ENCODE assay signal across 17 cellular contexts in genomic region chr9:107155244-107155817, GRCh38.
DNase-seq lines count a peak whose midpoint lies in the region; ATAC-seq and TF ChIP-seq lines count a peak whose summit lies in the region.
"Had no signal": no experiment of that assay in that cellular context is flagged by ENCODE, and none has a peak within 500 bp of the region (broad histone marks: within the 10 kb centered on the region; RNA-seq: fewer than 3 reads in every experiment).

No MANE protein-coding gene starts in this region.

- no peak overlapping the region for H2BK5ac ChIP-seq in mesenchymal stem cell (ENCODE audit: low read depth, low read length, poor library complexity, severe bottlenecking)

- TF ChIP-seq CTCF in GM06990 (IDR thresholded peaks at IDR 0.05; ENCODE audit: insufficient read depth, low read length, poor library complexity, severe bottlenecking): peak; percentile 26
- peak; percentile 29; the same call in 1 of the 2 replicates for TF ChIP-seq CTCF in LNCaP clone FGC (IDR thresholded peaks at IDR 0.05; ENCODE audit: control insufficient read depth, extremely low read depth, insufficient read depth)
- peak; percentile 56 for TF ChIP-seq CTCF in chondrocyte (IDR thresholded peaks at IDR 0.05)

- no peak overlapping the region for H2BK120ac ChIP-seq in mesenchymal stem cell (ENCODE audit: low read depth, low read length)

- peak overlapping the region in 1 of 2 experiments; percentile 23 for H2BK12ac ChIP-seq in mesenchymal stem cell (ENCODE audit: low read length in 2 of 2)

- DNase-seq in GM06990 (ENCODE audit: extremely low read depth, insufficient read length) (no peak), LNCaP clone FGC (ENCODE audit: low read depth) (no peak), chondrocyte (ENCODE audit: low spot score) (no peak), mesenchymal stem cell (no peak), H4 (ENCODE audit: low spot score) (no peak), substantia nigra (lab: John Stamatoyannopoulos, UW) (no peak)
- no peak for DNase-seq in activated CD4-positive, alpha-beta T cell treated with anti-CD3 and anti-CD28 coated beads for 48 hours
- DNase-seq: activated CD4-positive, CD25-positive, alpha-beta regulatory T cell treated with anti-CD3 and anti-CD28 coated beads, Interleukin-2, amount 50 U/mL, for 72 hours; activated CD8-positive, alpha-beta memory T cell treated with anti-CD3 and anti-CD28 coated beads, Interleukin-2, amount 50 U/mL, for 48 hours; CD4-positive, alpha-beta memory T cell; NCI-H1694 treated with DMSO at 0.1 percent for 48 hours; NCI-H510A had no signal

- H3K4me3 Mint-ChIP-seq in chondrocyte (ENCODE audit: unreplicated experiment): no peak overlapping the region
- H3K4me3 Mint-ChIP-seq: CD4-positive, alpha-beta memory T cell; T-helper 1 cell treated with Interleukin-12 subunit alpha and Interleukin-12 subunit beta and Interleukin-4 antibody, amounts not matched to agents 30 μg/mL and 1 μg/mL, for 36 hours had no signal

- no peak overlapping the region for H3K4ac ChIP-seq in mesenchymal stem cell (ENCODE audit: low read depth in 1 of 2, low read length in 2 of 2)

- no peaks in the 10 kb centered on the region for H3K36me3 Mint-ChIP-seq in chondrocyte (ENCODE audit: low read depth)
- H3K36me3 Mint-ChIP-seq: activated naive CD4-positive, alpha-beta T cell treated with anti-CD3 and anti-CD28 coated beads, Interleukin-2, amount 50 U/mL, for 72 hours; CD4-positive, alpha-beta memory T cell had no signal

- no peak overlapping the region for H3K4me2 ChIP-seq in mesenchymal stem cell (ENCODE audit: low read length, poor library complexity, severe bottlenecking)

- H3K4me1 Mint-ChIP-seq in chondrocyte (ENCODE audit: low read depth): no peaks in the 10 kb centered on the region
- H3K4me1 Mint-ChIP-seq: CD4-positive, alpha-beta memory T cell had no signal

- H4K8ac ChIP-seq in mesenchymal stem cell (ENCODE audit: low read length): no peak overlapping the region

- no peak overlapping the region for H3K27ac ChIP-seq in mesenchymal stem cell (ENCODE audit: low read length, poor library complexity, severe bottlenecking)
- no peak overlapping the region for H3K27ac ChIP-seq in substantia nigra (ENCODE audit: low read depth, low read length, poor library complexity, severe bottlenecking)
- H3K27ac ChIP-seq: breast epithelium had no signal

- ATAC-seq in HG02798 (IDR thresholded peaks at IDR 0.05; ENCODE audit: poor library complexity, unreplicated experiment): no peak
- ATAC-seq: activated naive CD4-positive, alpha-beta T cell treated with anti-CD3 and anti-CD28 coated beads, Interleukin-2, amount 50 U/mL, for 72 hours; Right ventricle myocardium inferior had no signal

- no peaks in the 10 kb centered on the region; the same call in 1 of the 2 replicates for H3K27me3 ChIP-seq in GM06990 (replicated peaks; ENCODE audit: control insufficient read depth, insufficient read depth, low read length)
- H3K27me3 ChIP-seq in mesenchymal stem cell (ENCODE audit: control insufficient read depth in 1 of 2, insufficient read depth in 1 of 2, low read length in 2 of 2): peaks cover 0 to 9% of the 10 kb centered on the region in 2 experiments
- H3K27me3 ChIP-seq: breast epithelium had no signal

- no peak overlapping the region for H3K9ac ChIP-seq in mesenchymal stem cell (ENCODE audit: low read length)

- H3K36me3 ChIP-seq in GM06990 (ENCODE audit: control insufficient read depth, insufficient read depth, low read length) (no peaks in the 10 kb centered on the region), mesenchymal stem cell (ENCODE audit: control insufficient read depth in 1 of 2, insufficient read depth in 2 of 2, low read depth in 1 of 2, low read length in 2 of 2) (no peaks in the 10 kb centered on the region)
- H3K36me3 ChIP-seq: breast epithelium had no signal

- WGBS in mesenchymal stem cell: 80% methylated on average over 3 of the region's 3 CpGs

- no peak overlapping the region for H3K4me3 ChIP-seq in GM06990 (replicated peaks; ENCODE audit: low read depth, low read length)
- no peak overlapping the region for H3K4me3 ChIP-seq in LNCaP clone FGC (ENCODE audit: low read depth, low read length)
- H3K4me3 ChIP-seq in mesenchymal stem cell (ENCODE audit: insufficient read depth in 1 of 2, low read depth in 1 of 2, low read length in 2 of 2): no peak overlapping the region
- H3K4me3 ChIP-seq: breast epithelium had no signal

- H3K27me3 Mint-ChIP-seq in chondrocyte (ENCODE audit: low read depth): peaks cover 4% of the 10 kb centered on the region

- H2AFZ ChIP-seq in mesenchymal stem cell (ENCODE audit: low read depth, low read length): no peak overlapping the region

- H3K9me3 Mint-ChIP-seq in chondrocyte (ENCODE audit: low read depth): peaks cover 3% of the 10 kb centered on the region
- H3K9me3 Mint-ChIP-seq: T-helper 1 cell treated with Interleukin-12 subunit alpha and Interleukin-12 subunit beta and Interleukin-4 antibody, amounts not matched to agents 30 μg/mL and 1 μg/mL, for 36 hours had no signal

- peak overlapping the region; percentile 15 for H4K91ac ChIP-seq in mesenchymal stem cell (ENCODE audit: low read length)

- no peak overlapping the region for H2AK5ac ChIP-seq in mesenchymal stem cell (ENCODE audit: low read length, severe bottlenecking)

- H3K9me3 ChIP-seq in mesenchymal stem cell (ENCODE audit: control insufficient read depth, low read length): peaks cover 12% of the 10 kb centered on the region
- H3K9me3 ChIP-seq: breast epithelium had no signal

- H3K79me1 ChIP-seq in mesenchymal stem cell (replicated peaks; ENCODE audit: low read length, poor library complexity, severe bottlenecking): no peaks in the 10 kb centered on the region

- H3K18ac ChIP-seq in mesenchymal stem cell (ENCODE audit: low read depth in 1 of 2, low read length in 2 of 2): no peak overlapping the region

- H3K27ac Mint-ChIP-seq in chondrocyte (ENCODE audit: unreplicated experiment): no peak overlapping the region
- H3K27ac Mint-ChIP-seq: activated naive CD4-positive, alpha-beta T cell treated with anti-CD3 and anti-CD28 coated beads, Interleukin-2, amount 50 U/mL, for 72 hours; CD4-positive, alpha-beta memory T cell; T-helper 1 cell treated with Interleukin-12 subunit alpha and Interleukin-12 subunit beta and Interleukin-4 antibody, amounts not matched to agents 30 μg/mL and 1 μg/mL, for 36 hours had no signal

- H3K4me1 ChIP-seq in mesenchymal stem cell (ENCODE audit: control insufficient read depth, insufficient read depth, low read depth, low read length): no peaks in the 10 kb centered on the region
- H3K4me1 ChIP-seq: breast epithelium had no signal

- no peak overlapping the region for H2BK15ac ChIP-seq in mesenchymal stem cell (ENCODE audit: low read depth, poor library complexity, severe bottlenecking)

- no peak overlapping the region for H3K14ac ChIP-seq in mesenchymal stem cell (ENCODE audit: low read length in 2 of 2)

- no peak overlapping the region for H3K23ac ChIP-seq in mesenchymal stem cell (ENCODE audit: low read length in 2 of 2)
